ENCODE assay signal across 29 cellular contexts in genomic region chrX:55336176-55336575, GRCh38.
A peak's percentile ranks its signal among the peaks of the same experiment; 100 is the strongest.
DNase-seq lines count a peak whose midpoint lies in the region; ATAC-seq, FAIRE-seq and TF ChIP-seq lines count a peak whose summit lies in the region.
"Had no signal": no experiment of that assay in that cellular context is flagged by ENCODE, and none has a peak within 500 bp of the region (broad histone marks: within the 10 kb centered on the region; RNA-seq: fewer than 3 reads in every experiment).

No MANE protein-coding gene starts in this region.

- DNase-seq in bronchial epithelial cell (ENCODE audit: low read depth) (peak; percentile 78), epithelial cell of esophagus (ENCODE audit: low read depth) (peak; percentile 58)
- DNase-seq: 8988T; ACHN; AML-193; BE2C; C1 segment of cervical spinal cord; Caco-2; Calu3; CD4-positive, alpha-beta memory T cell; CD4-positive, alpha-beta T cell; CD4-positive, CD25-positive, alpha-beta regulatory T cell; CD8-positive, alpha-beta memory T cell; CD8-positive, alpha-beta T cell; COR-L47; DMS 273 treated with DMSO at 0.1 percent for 48 hours; DMS153; DMS53; DMS79; DMS79 treated with DMSO at 0.1 percent for 48 hours; DND-41; EL had no signal

- TF ChIP-seq CTCF in bronchial epithelial cell (IDR thresholded peaks at IDR 0.05; ENCODE audit: insufficient read depth, low read length, severe bottlenecking) (no peak), epithelial cell of esophagus (IDR thresholded peaks at IDR 0.05; ENCODE audit: insufficient read depth, low read depth, low read length, missing control alignments) (no peak)

- H3K27me3 ChIP-seq in bronchial epithelial cell (ENCODE audit: control insufficient read depth, insufficient read depth, low read length) = no peaks in the 10 kb centered on the region
- H3K27me3 ChIP-seq: BE2C had no signal

- no peak for FAIRE-seq in bronchial epithelial cell (lab: Jason Lieb, UNC)
- FAIRE-seq: A204.1, A549, D721Med had no signal

- H3K4me3 ChIP-seq in bronchial epithelial cell (ENCODE audit: low read depth, low read length) (no peak overlapping the region), epithelial cell of esophagus (ENCODE audit: low read length) (no peak overlapping the region)
- H3K4me3 ChIP-seq: A549; BLaER1; BLaER1 treated with 17β-estradiol and CSF1 and Interleukin-3, amounts not matched to agents 10 nM and 100 nM had no signal

- ATAC-seq in GM18858 (IDR thresholded peaks at IDR 0.05; ENCODE audit: unreplicated experiment) = no peak
- no peak for ATAC-seq in activated CD4-positive, CD25-positive, alpha-beta regulatory T cell treated with anti-CD3 and anti-CD28 coated beads, Interleukin-2, amount 50 U/mL, for 24 hours
- ATAC-seq: A549; CD8-positive, alpha-beta T cell had no signal

- H3K36me3 ChIP-seq in bronchial epithelial cell (ENCODE audit: control insufficient read depth, insufficient read depth, low read length) = no peaks in the 10 kb centered on the region
- H3K36me3 ChIP-seq: BE2C; BLaER1; BLaER1 treated with 17β-estradiol and CSF1 and Interleukin-3, amounts not matched to agents 10 nM and 100 nM had no signal
